ENCODE assay signal across 16 cellular contexts in genomic region chr2:238277695-238278094, GRCh38. TPM values are rescaled to one million over a fixed set of nuclear protein-coding genes. Genes with fewer than 3 reads are reported as not detected.
DNase-seq lines count a peak whose midpoint lies in the region; ATAC-seq, FAIRE-seq and TF ChIP-seq lines count a peak whose summit lies in the region.
"Had no signal": no experiment of that assay in that cellular context is flagged by ENCODE, and none has a peak within 500 bp of the region (broad histone marks: within the 10 kb centered on the region; RNA-seq: fewer than 3 reads in every experiment).

No MANE protein-coding gene starts in this region.

- H3K27me3 Mint-ChIP-seq in nephron progenitor cell (ENCODE audit: low read depth, poor library complexity) = peaks cover 4% of the 10 kb centered on the region
- H3K27me3 Mint-ChIP-seq: stimulated activated naive CD8-positive, alpha-beta T cell treated with anti-CD3 and anti-CD28 coated beads, Interleukin-15, Interleukin-2, amounts not matched to agents 100 ng/mL and 50 ng/mL, for 24 hours had no signal

- no TSS peak for BruUV-seq in HCT116 (replicated peaks; lab: Mats Ljungman, UMichigan)

- no peaks in the 10 kb centered on the region for H3K9me3 Mint-ChIP-seq in nephron progenitor cell
- H3K9me3 Mint-ChIP-seq: natural killer cell; stimulated activated naive CD8-positive, alpha-beta T cell treated with anti-CD3 and anti-CD28 coated beads, Interleukin-15, Interleukin-2, amounts not matched to agents 100 ng/mL and 50 ng/mL, for 24 hours had no signal

- POLR2A ChIA-PET in HCT116 (lab: Charles Lee) = no interaction called here

- TF ChIP-seq POLR2A in HCT116 (IDR thresholded peaks at IDR 0.05; ENCODE audit: borderline replicate concordance, extremely low read depth, insufficient read depth, insufficient read length) = no peak

- no peak overlapping the region for H3K9ac ChIP-seq in HCT116 (ENCODE audit: low read length)

- no peaks in the 10 kb centered on the region for H3K9me2 ChIP-seq in HCT116 (ENCODE audit: insufficient read depth)

- H3K9me3 ChIP-seq in HCT116 (ENCODE audit: control insufficient read depth in 1 of 2, insufficient read depth in 1 of 2, low read depth in 1 of 2, low read length in 2 of 2) = no peaks in the 10 kb centered on the region
- H3K9me3 ChIP-seq: gastroesophageal sphincter had no signal

- no peak overlapping the region for H3K4me3 Mint-ChIP-seq in nephron progenitor cell
- H3K4me3 Mint-ChIP-seq: natural killer cell; stimulated activated naive CD8-positive, alpha-beta T cell treated with anti-CD3 and anti-CD28 coated beads, Interleukin-15, Interleukin-2, amounts not matched to agents 100 ng/mL and 50 ng/mL, for 24 hours had no signal

- CTCF ChIA-PET in HCT116 (lab: Charles Lee) = no interaction called here

- 0 out of 2 replicates have a peak, but pooled peaks cover 4% of the 10 kb centered on the region for H4K20me1 ChIP-seq in HCT116 (ENCODE audit: insufficient read depth)

- RAD21 ChIA-PET in HCT116 (lab: Charles Lee; ENCODE audit: low non-redundant PET in 1 of 2, low total read pairs in 2 of 2, uncharacterized antibody in 2 of 2, unreplicated experiment in 2 of 2) = no interaction called here

- DNase-seq in COLO668 (lab: John Stamatoyannopoulos, UW; ENCODE audit: unreplicated experiment) = peak; percentile 25
- DNase-seq in HCT116 (ENCODE audit: low read depth, low spot score) = no peak
- DNase-seq in choroid plexus epithelial cell (ENCODE audit: low read depth) = no peak
- peak; percentile 25 for DNase-seq in nephron progenitor cell
- no peak for DNase-seq in urothelium cell line (ENCODE audit: low spot score)
- DNase-seq in OCI-M1 (lab: John Stamatoyannopoulos, UW) = no peak
- DNase-seq in medulla oblongata (ENCODE audit: extremely low spot score) = no peak
- DNase-seq: activated gamma-delta T cell, COR-L47, natural killer cell, NCI-H2081 had no signal

- H3K4me1 Mint-ChIP-seq in nephron progenitor cell = peaks cover 43% of the 10 kb centered on the region

- no peak for FAIRE-seq in urothelium cell line (lab: Jason Lieb, UNC)
- FAIRE-seq: endometrium had no signal

- H3K4me3 ChIP-seq in HCT116 (replicated peaks in 1 of 2; ENCODE audit: low read depth in 1 of 2, low read length in 2 of 2) = no peak overlapping the region
- no peak overlapping the region for H3K4me3 ChIP-seq in choroid plexus epithelial cell (ENCODE audit: low read depth, low read length)
- H3K4me3 ChIP-seq: cardiac muscle cell, gastroesophageal sphincter had no signal

- peaks cover 26% of the 10 kb centered on the region for H3K79me2 ChIP-seq in HCT116 (ENCODE audit: insufficient read depth, low read length)

- TF ChIP-seq CTCF in HCT116 (IDR thresholded peaks at IDR 0.05 in 2 of 3, conservative IDR thresholded peaks at IDR 0.05 in 1 of 3; ENCODE audit: borderline replicate concordance in 1 of 3, insufficient read depth in 1 of 3, low read depth in 2 of 3, low read length in 2 of 3) = peak in 2 of 3 experiments; percentile 26 to 30; a peak in 3 of 6 replicates
- peak; percentile 35 for TF ChIP-seq CTCF in choroid plexus epithelial cell (conservative IDR thresholded peaks at IDR 0.05; ENCODE audit: low read depth, low read length)
- peak; percentile 32 for TF ChIP-seq CTCF in nephron progenitor cell (IDR thresholded peaks at IDR 0.05)

- H3K4me2 ChIP-seq in HCT116 (ENCODE audit: low read length) = no peak overlapping the region

- ATAC-seq in HCT116 = peak; percentile 70
- ATAC-seq: gastroesophageal sphincter, left cardiac atrium, natural killer cell had no signal

- H3K36me3 ChIP-seq in HCT116 (ENCODE audit: control insufficient read depth in 1 of 2, insufficient read depth in 2 of 2, low read length in 2 of 2) = peaks cover 0 to 8% of the 10 kb centered on the region in 2 experiments; a peak in 2 of 4 replicates
- H3K36me3 ChIP-seq: cardiac muscle cell had no signal

- H3K4me1 ChIP-seq in HCT116 (ENCODE audit: control insufficient read depth in 1 of 2, insufficient read depth in 2 of 2, low read length in 2 of 2) = no peaks in the 10 kb centered on the region

- H3K27me3 ChIP-seq in HCT116 (ENCODE audit: insufficient read depth, low read length) = no peaks in the 10 kb centered on the region
- H3K27me3 ChIP-seq: cardiac muscle cell, gastroesophageal sphincter had no signal

- H3K27ac ChIP-seq in HCT116 (ENCODE audit: low read depth, low read length) = no peak overlapping the region
- H3K27ac ChIP-seq: cardiac muscle cell, gastroesophageal sphincter had no signal

- H3K36me3 Mint-ChIP-seq in nephron progenitor cell (ENCODE audit: low read depth) = peaks cover 37% of the 10 kb centered on the region
- H3K36me3 Mint-ChIP-seq: natural killer cell had no signal

- TF ChIP-seq RAD21 in HCT116 (IDR thresholded peaks at IDR 0.05; ENCODE audit: low read depth) = no peak

- intact Hi-C loops in HCT116 (cut with micrococcal nuclease) = no loop called here

- H2AFZ ChIP-seq in HCT116 (ENCODE audit: low read depth, low read length, poor library complexity, severe bottlenecking) = no peak overlapping the region

- no peak overlapping the region for H3K27ac Mint-ChIP-seq in nephron progenitor cell
- H3K27ac Mint-ChIP-seq: natural killer cell had no signal

TF ChIP-seq in HCT116, 20 proteins besides CTCF, POLR2A, EP300 and RAD21:
- no peak for TF ChIP-seq FOSL1 (IDR thresholded peaks at IDR 0.05; ENCODE audit: low read depth)
- no peak for TF ChIP-seq POLR2AphosphoS5 (IDR thresholded peaks at IDR 0.05; ENCODE audit: low read depth, low read length)
- TF ChIP-seq ZBTB33 (IDR thresholded peaks at IDR 0.05; ENCODE audit: extremely low read depth, insufficient replicate concordance, low read length) = no peak
- TF ChIP-seq JUND (IDR thresholded peaks at IDR 0.05) = no peak

RNA-seq across cellular contexts. Expression of gene PER2, which starts 10.7 kb away (rescaled TPM):
- total RNA-seq in HCT116 (2021; ENCODE audit: unreplicated experiment) = 18.7 TPM
- polyA plus RNA-seq in HCT116 (2012) = 10.4 and 11.7 TPM in 2 replicates

RNA-seq across cellular contexts. Expression of gene HES6, which starts 37.9 kb away (rescaled TPM):
- 47.8 TPM for total RNA-seq in HCT116 (2021; ENCODE audit: unreplicated experiment)
- 31.0 and 34.8 TPM in 2 replicates for polyA plus RNA-seq in HCT116 (2012)

RNA-seq across cellular contexts. Expression of gene TRAF3IP1, which starts 42.6 kb away (rescaled TPM):
- 19.4 TPM for total RNA-seq in HCT116 (2021; ENCODE audit: unreplicated experiment)
- polyA plus RNA-seq in HCT116 (2012) = 12.8 and 18.0 TPM in 2 replicates

Comparison
In these comparisons a context has a peak if more than half of its experiments do, and no peak if none do; other contexts are left out.
1. DNase-seq: peak in COLO668 (single experiment) and nephron progenitor cell (single experiment); none in HCT116 (single experiment), choroid plexus epithelial cell (single experiment), urothelium cell line (single experiment), OCI-M1 (single experiment) and medulla oblongata (single experiment).
2. Peak in every context shown above with its lines, with median percentiles within 50 percentile points of each other: CTCF ChIP-seq.